ENCODE assay signal across 14 cellular contexts in the genomic region with DNA sequence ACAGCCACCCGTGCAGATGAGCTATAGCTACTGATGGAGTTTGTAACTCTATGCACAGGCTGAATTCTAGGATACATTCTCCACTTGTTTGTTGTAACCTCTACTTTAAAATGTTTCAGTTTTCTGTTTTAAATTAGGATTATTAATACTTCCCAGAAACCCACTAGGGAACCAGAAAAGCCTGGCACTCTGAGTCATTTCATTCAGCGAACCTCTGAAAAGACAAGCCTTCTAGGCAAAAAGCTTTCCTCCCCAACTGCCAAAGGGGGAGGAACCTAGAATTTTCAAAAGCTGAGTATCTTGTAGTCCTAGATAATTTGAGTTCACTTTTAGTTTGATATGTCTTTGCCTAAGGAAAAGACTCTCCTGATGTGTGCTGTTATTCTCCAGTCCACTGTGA. TPM values are rescaled to one million over a fixed set of nuclear protein-coding genes. Genes with fewer than 3 reads are reported as not detected.
DNase-seq lines count a peak whose midpoint lies in the region; ATAC-seq and TF ChIP-seq lines count a peak whose summit lies in the region.
"Had no signal": no experiment of that assay in that cellular context is flagged by ENCODE, and none has a peak within 500 bp of the region (broad histone marks: within the 10 kb centered on the region; RNA-seq: fewer than 3 reads in every experiment).

No MANE protein-coding gene starts in this region.

- H3K4me3 ChIP-seq in heart right ventricle (no peak overlapping the region), left lung (no peak overlapping the region)

- H3K4me1 Mint-ChIP-seq in type B pancreatic cell (ENCODE audit: unreplicated experiment), result peaks cover 11% of the 10 kb centered on the region
- H3K4me1 Mint-ChIP-seq: B cell had no signal

- TF ChIP-seq CTCF in heart right ventricle (IDR thresholded peaks at IDR 0.05) (no peak), left lung (IDR thresholded peaks at IDR 0.05) (no peak), type B pancreatic cell (conservative IDR thresholded peaks at IDR 0.05) (no peak)

- H3K27me3 ChIP-seq in heart right ventricle, result no peaks in the 10 kb centered on the region
- H3K27me3 ChIP-seq in left lung, result no peaks in the 10 kb centered on the region

- H3K4me3 Mint-ChIP-seq in type B pancreatic cell, result no peak overlapping the region
- H3K4me3 Mint-ChIP-seq: B cell, IgD-negative memory B cell had no signal

- DNase-seq in heart right ventricle, result no peak
- DNase-seq in left ventricle myocardium superior, result no peak
- DNase-seq in astrocyte of the hippocampus (ENCODE audit: low read depth, low spot score), result peak; percentile 67
- DNase-seq in left lung, result no peak
- no peak for DNase-seq in type B pancreatic cell (ENCODE audit: extremely low spot score, unreplicated experiment)
- DNase-seq in effector CD8-positive, alpha-beta T cell (lab: John Stamatoyannopoulos, UW), result no peak
- DNase-seq: GF-D8; NCI-H2107; occipital lobe; stimulated activated CD4-positive, alpha-beta T cell treated with anti-CD3 and anti-CD28 coated beads, Interleukin-4, amount 100 ng/mL, for 24 hours had no signal

- H3K27ac Mint-ChIP-seq in type B pancreatic cell, result peak overlapping the region; percentile 15
- H3K27ac Mint-ChIP-seq: B cell, IgD-negative memory B cell had no signal

- H3K9me3 ChIP-seq in heart right ventricle (no peaks in the 10 kb centered on the region), left lung (no peaks in the 10 kb centered on the region)

- intact Hi-C loops in heart right ventricle (cut with DNase I), result no loop called here
- intact Hi-C loops in left ventricle myocardium superior (cut with micrococcal nuclease), result no loop called here
- intact Hi-C loops in left lung (cut with DNase I), result no loop called here

- H3K27ac ChIP-seq in heart right ventricle, result peak overlapping the region in 6 of 10 donors; percentile 9 to 64 (median 33)
- peak overlapping the region; percentile 42 to 45 for H3K27ac ChIP-seq in left lung

- ATAC-seq in heart right ventricle (peak in 2 of 8 donors; percentile 28 to 43), left ventricle myocardium superior (no peak), left lung (peak; percentile 38), HG03045 (IDR thresholded peaks at IDR 0.05; ENCODE audit: unreplicated experiment) (no peak), HG02798 (IDR thresholded peaks at IDR 0.05; ENCODE audit: poor library complexity, unreplicated experiment) (no peak)

- no peaks in the 10 kb centered on the region for H3K27me3 Mint-ChIP-seq in type B pancreatic cell
- H3K27me3 Mint-ChIP-seq: B cell, IgD-negative memory B cell had no signal

- H3K36me3 Mint-ChIP-seq in type B pancreatic cell, result peaks cover 35% of the 10 kb centered on the region

- no peaks in the 10 kb centered on the region for H3K9me3 Mint-ChIP-seq in type B pancreatic cell
- H3K9me3 Mint-ChIP-seq: IgD-negative memory B cell had no signal

- peaks cover 0 to 46% (median 19%) of the 10 kb centered on the region in 9 donors for H3K4me1 ChIP-seq in heart right ventricle
- no peaks in the 10 kb centered on the region for H3K4me1 ChIP-seq in left lung

- H3K36me3 ChIP-seq in heart right ventricle (peaks cover 0 to 90% (median 27%) of the 10 kb centered on the region in 9 donors), left lung (peaks cover 0 to 65% of the 10 kb centered on the region in 2 donors)

- WGBS in heart right ventricle, 2 donors, result 54 to 64% methylated on average over 2 of the region's 2 CpGs

RNA-seq across cellular contexts. Expression of gene GOSR1, which starts 43.2 kb away (rescaled TPM):
- total RNA-seq in heart right ventricle, result 10 to 100 TPM; 29.3 to 43.9 (median 32.8) TPM
- 10 to 100 TPM in 1 of 2 donors, 1 to 10 TPM in 1; 7.9 to 13.1 TPM for polyA plus RNA-seq in heart right ventricle
- total RNA-seq in left ventricle myocardium superior, result 30.7 TPM
- total RNA-seq in left lung, result 10 to 100 TPM; 44.3 to 44.9 TPM
- total RNA-seq in type B pancreatic cell (ENCODE audit: low replicate concordance), result 53.2 and 61.6 TPM in 2 replicates
